Comparison of ENCODE assay signal across 25 cellular contexts in the genomic region with DNA sequence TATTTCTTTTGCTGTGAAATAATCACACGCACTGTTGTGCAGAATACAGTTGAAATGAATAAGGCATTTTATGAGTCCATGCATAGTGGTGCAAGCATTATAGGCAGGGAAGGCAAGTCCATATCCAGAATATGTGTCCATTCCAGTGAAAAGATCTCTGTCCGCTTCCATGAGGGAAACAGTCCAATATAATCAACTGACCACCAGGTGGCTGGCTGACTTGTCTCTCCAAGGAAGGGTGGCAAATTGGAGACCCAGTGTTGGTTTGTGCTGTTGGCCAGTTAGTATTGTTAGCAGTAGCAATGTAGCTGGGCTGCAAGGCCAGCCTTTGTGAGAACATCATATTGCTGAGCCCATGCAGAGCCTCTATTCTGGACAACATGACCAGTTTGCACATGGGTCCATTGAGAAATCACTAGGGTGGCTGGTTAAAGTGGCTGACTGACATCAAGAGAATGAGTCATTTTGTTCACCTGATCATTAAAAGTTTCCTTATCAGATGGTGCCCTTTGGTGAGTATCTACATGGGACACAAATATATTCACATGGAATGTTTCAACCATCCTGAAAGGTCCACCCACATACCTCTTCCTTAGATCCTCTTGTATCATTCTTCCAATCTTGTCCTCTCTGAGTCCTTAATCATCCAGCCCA. TPM values are rescaled to one million over a fixed set of nuclear protein-coding genes. Genes with fewer than 3 reads are reported as not detected.
DNase-seq lines count a peak whose midpoint lies in the region; ATAC-seq and TF ChIP-seq lines count a peak whose summit lies in the region.
"Had no signal": no experiment of that assay in that cellular context is flagged by ENCODE, and none has a peak within 500 bp of the region (broad histone marks: within the 10 kb centered on the region; RNA-seq: fewer than 3 reads in every experiment).

No MANE protein-coding gene starts in this region.

- H3K18ac ChIP-seq in mesenchymal stem cell (ENCODE audit: low read depth in 1 of 2, low read length in 2 of 2): no peak overlapping the region

- no peak overlapping the region for H3K4me2 ChIP-seq in mesenchymal stem cell (ENCODE audit: low read length, poor library complexity, severe bottlenecking)

- intact Hi-C loops in Panc1 (cut with micrococcal nuclease; ENCODE audit: unreplicated experiment): no loop called here

- peaks cover 4% of the 10 kb centered on the region for H3K27me3 Mint-ChIP-seq in stimulated activated naive CD8-positive, alpha-beta T cell treated with anti-CD3 and anti-CD28 coated beads, Interleukin-15, Interleukin-2, amounts not matched to agents 100 ng/mL and 50 ng/mL, for 24 hours
- H3K27me3 Mint-ChIP-seq: CD8-positive, alpha-beta memory T cell had no signal

- TF ChIP-seq CTCF in Panc1 (IDR thresholded peaks at IDR 0.05) (peak; percentile 21), fibroblast of pulmonary artery (IDR thresholded peaks at IDR 0.05; ENCODE audit: low read length, missing control alignments) (peak; percentile 2)

- H4K8ac ChIP-seq in mesenchymal stem cell (ENCODE audit: low read length): no peak overlapping the region

- no peaks in the 10 kb centered on the region for H3K4me1 ChIP-seq in Panc1 (ENCODE audit: control insufficient read depth, insufficient read depth, low read length)
- no peaks in the 10 kb centered on the region for H3K4me1 ChIP-seq in mesenchymal stem cell (ENCODE audit: control insufficient read depth, insufficient read depth, low read depth, low read length)
- H3K4me1 ChIP-seq: gastroesophageal sphincter had no signal

- H3K9me3 Mint-ChIP-seq in stimulated activated naive CD8-positive, alpha-beta T cell treated with anti-CD3 and anti-CD28 coated beads, Interleukin-15, Interleukin-2, amounts not matched to agents 100 ng/mL and 50 ng/mL, for 24 hours: peaks cover 10% of the 10 kb centered on the region

- H2BK5ac ChIP-seq in mesenchymal stem cell (ENCODE audit: low read depth, low read length, poor library complexity, severe bottlenecking): no peak overlapping the region

- no peak overlapping the region for H2BK12ac ChIP-seq in mesenchymal stem cell (ENCODE audit: low read length in 2 of 2)

- H3K79me1 ChIP-seq in mesenchymal stem cell (replicated peaks; ENCODE audit: low read length, poor library complexity, severe bottlenecking): no peaks in the 10 kb centered on the region

- DNase-seq in stimulated activated naive CD8-positive, alpha-beta T cell treated with anti-CD3 and anti-CD28 coated beads, Interleukin-15, Interleukin-2, amounts not matched to agents 100 U/mL and 50 U/mL, for 24 hours: no peak
- DNase-seq in Panc1 (ENCODE audit: low read depth, low spot score) (no peak), fibroblast of pulmonary artery (ENCODE audit: low read depth) (no peak), mesenchymal stem cell (no peak), DMS79 treated with DMSO at 0.1 percent for 48 hours (lab: John Stamatoyannopoulos, UW) (no peak)
- DNase-seq: activated CD4-positive, CD25-positive, alpha-beta regulatory T cell; activated CD8-positive, alpha-beta memory T cell treated with anti-CD3 and anti-CD28 coated beads, Interleukin-2, amount 10 ng/mL, durations not matched to agents 7 days and 5 days; activated naive CD4-positive, alpha-beta T cell; activated T-cell treated with anti-CD3 and anti-CD28 coated beads, Interleukin-2, amount 50 U/mL, for 48 hours; AML-193; CD8-positive, alpha-beta memory T cell; cerebellar nuclear complex; NCI-H1092; NCI-H1694; NCI-H510A; ovary; retina; RPMI8226; stimulated activated naive CD4-positive, alpha-beta T cell had no signal

- H3K9me3 ChIP-seq in Panc1 (ENCODE audit: control insufficient read depth, insufficient read depth, low read depth, low read length): no peaks in the 10 kb centered on the region
- no peaks in the 10 kb centered on the region for H3K9me3 ChIP-seq in mesenchymal stem cell (ENCODE audit: control insufficient read depth, low read length)
- H3K9me3 ChIP-seq: gastroesophageal sphincter, ovary had no signal

- H3K4me3 ChIP-seq in Panc1 (ENCODE audit: low read depth in 2 of 2, low read length in 2 of 2) (no peak overlapping the region), fibroblast of pulmonary artery (replicated peaks; ENCODE audit: low read depth, low read length) (no peak overlapping the region), mesenchymal stem cell (ENCODE audit: insufficient read depth in 1 of 2, low read depth in 1 of 2, low read length in 2 of 2) (no peak overlapping the region)
- H3K4me3 ChIP-seq: gastroesophageal sphincter, ovary, skin epidermis had no signal

- no peak for ATAC-seq in stimulated activated naive CD8-positive, alpha-beta T cell treated with anti-CD3 and anti-CD28 coated beads, Interleukin-15, Interleukin-2, amounts not matched to agents 100 U/mL and 50 U/mL, for 24 hours
- ATAC-seq in Panc1: no peak
- ATAC-seq in GM18511 (IDR thresholded peaks at IDR 0.05; ENCODE audit: unreplicated experiment): no peak
- ATAC-seq in HG02571 (IDR thresholded peaks at IDR 0.05; ENCODE audit: unreplicated experiment): no peak
- ATAC-seq: activated CD8-positive, alpha-beta memory T cell treated with anti-CD3 and anti-CD28 coated beads, Interleukin-2, amount 10 ng/mL, durations not matched to agents 7 days and 5 days; gastroesophageal sphincter had no signal

- no peak overlapping the region for H3K4me3 Mint-ChIP-seq in stimulated activated naive CD8-positive, alpha-beta T cell treated with anti-CD3 and anti-CD28 coated beads, Interleukin-15, Interleukin-2, amounts not matched to agents 100 ng/mL and 50 ng/mL, for 24 hours
- H3K4me3 Mint-ChIP-seq: activated CD8-positive, alpha-beta memory T cell treated with anti-CD3 and anti-CD28 coated beads, Interleukin-2, amount 10 ng/mL, durations not matched to agents 7 days and 5 days; CD8-positive, alpha-beta memory T cell; neural crest cell had no signal

- no peak overlapping the region for H2BK120ac ChIP-seq in mesenchymal stem cell (ENCODE audit: low read depth, low read length)

- no peak overlapping the region for H2AK5ac ChIP-seq in mesenchymal stem cell (ENCODE audit: low read length, severe bottlenecking)

- no peak overlapping the region for H2AFZ ChIP-seq in mesenchymal stem cell (ENCODE audit: low read depth, low read length)

- peaks cover 5% of the 10 kb centered on the region for H3K4me1 Mint-ChIP-seq in stimulated activated naive CD8-positive, alpha-beta T cell treated with anti-CD3 and anti-CD28 coated beads, Interleukin-15, Interleukin-2, amounts not matched to agents 100 ng/mL and 50 ng/mL, for 24 hours (ENCODE audit: low read depth)
- H3K4me1 Mint-ChIP-seq: activated CD8-positive, alpha-beta memory T cell treated with anti-CD3 and anti-CD28 coated beads, Interleukin-2, amount 10 ng/mL, durations not matched to agents 7 days and 5 days; CD8-positive, alpha-beta memory T cell; neural crest cell had no signal

- no peak overlapping the region for H2BK15ac ChIP-seq in mesenchymal stem cell (ENCODE audit: low read depth, poor library complexity, severe bottlenecking)

- H3K27ac Mint-ChIP-seq in stimulated activated naive CD8-positive, alpha-beta T cell treated with anti-CD3 and anti-CD28 coated beads, Interleukin-15, Interleukin-2, amounts not matched to agents 100 ng/mL and 50 ng/mL, for 24 hours: peak overlapping the region; percentile 6
- H3K27ac Mint-ChIP-seq: activated CD8-positive, alpha-beta memory T cell treated with anti-CD3 and anti-CD28 coated beads, Interleukin-2, amount 10 ng/mL, durations not matched to agents 7 days and 5 days; CD8-positive, alpha-beta memory T cell had no signal

- H3K4ac ChIP-seq in mesenchymal stem cell (ENCODE audit: low read depth in 1 of 2, low read length in 2 of 2): no peak overlapping the region

- H3K27ac ChIP-seq in Panc1 (ENCODE audit: low read length) (no peak overlapping the region), mesenchymal stem cell (ENCODE audit: low read length, poor library complexity, severe bottlenecking) (no peak overlapping the region)
- H3K27ac ChIP-seq: gastroesophageal sphincter, ovary, skin epidermis had no signal

- in situ Hi-C loops in Panc1 (cut with HindIII; ENCODE audit: low pct_unique_long_range_greater_than_20kb, low sequenced_read_pairs): no loop called here

- peaks cover 5% of the 10 kb centered on the region for H3K36me3 Mint-ChIP-seq in stimulated activated naive CD8-positive, alpha-beta T cell treated with anti-CD3 and anti-CD28 coated beads, Interleukin-15, Interleukin-2, amounts not matched to agents 100 ng/mL and 50 ng/mL, for 24 hours (ENCODE audit: low read depth)

- POLR2A ChIA-PET in Panc1 (lab: Charles Lee): no interaction called here

- H3K23ac ChIP-seq in mesenchymal stem cell (ENCODE audit: low read length in 2 of 2): no peak overlapping the region

- BruUV-seq in Panc1 (replicated peaks; lab: Mats Ljungman, UMichigan): no TSS peak

- 86% methylated on average over 2 of the region's 2 CpGs for WGBS in mesenchymal stem cell

- no peak overlapping the region for H3K14ac ChIP-seq in mesenchymal stem cell (ENCODE audit: low read length in 2 of 2)

- no peaks in the 10 kb centered on the region for H3K27me3 ChIP-seq in Panc1 (ENCODE audit: control insufficient read depth, insufficient read depth, low read length)
- no peaks in the 10 kb centered on the region for H3K27me3 ChIP-seq in mesenchymal stem cell (ENCODE audit: control insufficient read depth in 1 of 2, insufficient read depth in 1 of 2, low read length in 2 of 2)
- H3K27me3 ChIP-seq: gastroesophageal sphincter, ovary had no signal

- H3K9ac ChIP-seq in mesenchymal stem cell (ENCODE audit: low read length): no peak overlapping the region

- no peaks in the 10 kb centered on the region for H3K36me3 ChIP-seq in Panc1 (ENCODE audit: control insufficient read depth, insufficient read depth, low read length)
- H3K36me3 ChIP-seq in mesenchymal stem cell (ENCODE audit: control insufficient read depth in 1 of 2, insufficient read depth in 2 of 2, low read depth in 1 of 2, low read length in 2 of 2): no peaks in the 10 kb centered on the region
- H3K36me3 ChIP-seq: gastroesophageal sphincter, ovary had no signal

- CTCF ChIA-PET in Panc1 (lab: Charles Lee): no interaction called here

- H4K91ac ChIP-seq in mesenchymal stem cell (ENCODE audit: low read length): no peak overlapping the region

RNA-seq across cellular contexts. Expression of a gene that starts 17.3 kb away (rescaled TPM):
- total RNA-seq in Panc1 (2021; ENCODE audit: unreplicated experiment): 27.6 TPM
- polyA plus RNA-seq in Panc1 (2012; ENCODE audit: insufficient read length): 15.6 TPM
- 22.0 TPM for polyA plus RNA-seq in mesenchymal stem cell (2013, experiment 1 of 2)
- 22.2 TPM for polyA plus RNA-seq in mesenchymal stem cell (2013, experiment 2 of 2)
